In the genomic region with DNA sequence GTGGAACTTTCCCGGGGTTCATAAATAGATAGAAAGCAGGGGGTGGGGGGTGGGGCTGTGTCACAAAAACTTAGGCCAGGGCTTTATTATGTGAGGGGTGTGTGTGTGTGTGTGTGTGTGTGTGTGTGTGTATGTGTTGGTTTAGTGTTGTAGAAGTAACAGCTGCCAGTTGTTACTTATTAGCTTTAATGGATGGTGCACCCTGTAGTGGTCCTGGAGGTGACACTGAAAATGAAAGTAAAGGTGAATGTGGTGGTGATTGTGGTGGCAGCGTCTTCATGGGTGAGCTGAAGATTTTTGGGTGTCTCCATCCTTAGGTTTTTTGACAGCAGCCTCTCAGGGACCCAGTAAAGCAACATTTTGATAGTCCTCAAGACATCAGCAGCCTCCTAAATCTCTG, we compare ENCODE assay signal across 14 cellular contexts.
A peak's percentile ranks its signal among the peaks of the same experiment; 100 is the strongest.
DNase-seq lines count a peak whose midpoint lies in the region; ATAC-seq, FAIRE-seq and TF ChIP-seq lines count a peak whose summit lies in the region.
"Had no signal": no experiment of that assay in that cellular context is flagged by ENCODE, and none has a peak within 500 bp of the region (broad histone marks: within the 10 kb centered on the region; RNA-seq: fewer than 3 reads in every experiment).

No MANE protein-coding gene starts in this region.

- peak; percentile 17 for DNase-seq in GM20000 (ENCODE audit: low spot score)
- peak; percentile 62 for DNase-seq in NCI-H69 (lab: John Stamatoyannopoulos, UW)
- DNase-seq in left lung: no peak
- no peak for DNase-seq in LoVo (ENCODE audit: low spot score)
- DNase-seq in RCC 7860 (ENCODE audit: low spot score): no peak
- DNase-seq in endothelial cell (ENCODE audit: low spot score): no peak
- DNase-seq: activated CD4-positive, alpha-beta T cell treated with anti-CD3 and anti-CD28 coated beads for 48 hours; CD4-positive, alpha-beta memory T cell; effector memory CD8-positive, alpha-beta T cell had no signal

- ATAC-seq in GM18517 (IDR thresholded peaks at IDR 0.05; ENCODE audit: unreplicated experiment) (peak; percentile 97), HG02981 (IDR thresholded peaks at IDR 0.05; ENCODE audit: unreplicated experiment) (peak; percentile 95), left lung (no peak)
- ATAC-seq: effector memory CD8-positive, alpha-beta T cell; K562 had no signal

- no peaks in the 10 kb centered on the region for H3K36me3 Mint-ChIP-seq in endothelial cell (ENCODE audit: low read depth, unreplicated experiment)
- H3K36me3 Mint-ChIP-seq: CD4-positive, alpha-beta memory T cell had no signal

- H3K4me1 ChIP-seq in left lung: no peaks in the 10 kb centered on the region
- H3K4me1 ChIP-seq: SJSA1 had no signal

- TF ChIP-seq CTCF in GM20000 (IDR thresholded peaks at IDR 0.05; ENCODE audit: extremely low read depth, missing control alignments) (no peak), left lung (IDR thresholded peaks at IDR 0.05) (no peak), endothelial cell (IDR thresholded peaks at IDR 0.05; ENCODE audit: unreplicated experiment) (no peak)

- intact Hi-C loops in left lung (cut with DNase I): no loop called here

- no peaks in the 10 kb centered on the region for H3K36me3 ChIP-seq in left lung
- H3K36me3 ChIP-seq: SJSA1 had no signal

- H3K4me3 ChIP-seq in left lung: no peak overlapping the region
- H3K4me3 ChIP-seq: K562, SJSA1, skin epidermis had no signal

- no peaks in the 10 kb centered on the region for H3K9me3 Mint-ChIP-seq in endothelial cell (ENCODE audit: unreplicated experiment)
- H3K9me3 Mint-ChIP-seq: CD4-positive, alpha-beta memory T cell; effector memory CD8-positive, alpha-beta T cell had no signal

- H3K4me3 Mint-ChIP-seq in endothelial cell (ENCODE audit: unreplicated experiment): no peak overlapping the region
- H3K4me3 Mint-ChIP-seq: effector memory CD8-positive, alpha-beta T cell had no signal

- H3K27ac Mint-ChIP-seq in endothelial cell (ENCODE audit: unreplicated experiment): no peak overlapping the region
- H3K27ac Mint-ChIP-seq: CD4-positive, alpha-beta memory T cell; effector memory CD8-positive, alpha-beta T cell had no signal

- FAIRE-seq in RCC 7860 (lab: Jason Lieb, UNC): no peak
- FAIRE-seq: K562 had no signal

- H3K27me3 Mint-ChIP-seq in endothelial cell (ENCODE audit: unreplicated experiment): no peaks in the 10 kb centered on the region
- H3K27me3 Mint-ChIP-seq: CD4-positive, alpha-beta memory T cell; effector memory CD8-positive, alpha-beta T cell had no signal

- no peak overlapping the region for H3K27ac ChIP-seq in left lung
- H3K27ac ChIP-seq: SJSA1, skin epidermis had no signal

- H3K4me1 Mint-ChIP-seq in endothelial cell (ENCODE audit: unreplicated experiment): no peaks in the 10 kb centered on the region

- no peaks in the 10 kb centered on the region for H3K27me3 ChIP-seq in left lung
- H3K27me3 ChIP-seq: SJSA1 had no signal

- H3K9me3 ChIP-seq in left lung: no peaks in the 10 kb centered on the region
- H3K9me3 ChIP-seq: SJSA1 had no signal

Comparison
In these comparisons a context has a peak if more than half of its experiments do, and no peak if none do; other contexts are left out.
1. DNase-seq: peak in GM20000 (single experiment) and NCI-H69 (single experiment); none in left lung (0 of 2), LoVo (single experiment), RCC 7860 (single experiment) and endothelial cell (single experiment).